In the genomic region with DNA sequence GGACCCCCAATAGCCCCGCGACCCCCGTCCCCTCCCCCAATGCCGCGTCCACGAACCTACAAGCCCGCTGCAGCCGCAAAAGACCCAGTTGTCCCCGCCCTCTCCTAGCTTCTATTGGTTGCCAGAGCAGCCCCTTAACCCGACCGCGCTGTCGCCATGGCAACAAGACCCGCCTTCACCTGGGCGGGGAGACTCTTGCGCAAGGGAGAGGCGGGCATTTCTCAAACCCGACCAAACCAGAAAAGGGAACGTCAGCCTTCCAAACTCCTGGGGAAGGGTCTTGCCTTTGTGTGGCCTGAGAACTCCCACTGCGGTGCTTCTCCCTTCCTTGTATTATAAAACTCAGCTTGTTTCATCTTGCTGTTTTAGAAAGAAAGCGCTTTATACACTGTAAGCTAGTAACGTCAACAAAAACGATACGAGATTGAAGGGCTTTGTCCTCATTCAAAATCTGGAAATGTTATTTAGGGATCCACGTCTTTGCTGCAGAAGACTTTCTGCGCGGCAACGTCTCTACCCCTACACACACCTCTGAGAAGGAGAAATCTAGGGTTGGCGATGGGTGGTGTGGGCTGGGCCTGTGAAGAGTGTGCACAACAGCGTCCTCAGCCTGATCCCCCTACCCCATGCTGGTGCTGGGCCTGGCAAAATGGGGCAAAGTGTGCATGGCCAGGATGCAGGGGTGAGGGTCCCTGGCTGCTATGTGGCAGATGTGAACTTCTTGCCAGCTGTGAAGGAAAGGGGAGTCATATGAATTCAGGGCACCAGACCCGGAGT, we compare ENCODE assay signal across 8 cellular contexts. TPM values are rescaled to one million over a fixed set of nuclear protein-coding genes. Genes with fewer than 3 reads are reported as not detected.
A peak's percentile ranks its signal among the peaks of the same experiment; 100 is the strongest.
DNase-seq lines count a peak whose midpoint lies in the region; ATAC-seq and TF ChIP-seq lines count a peak whose summit lies in the region.

A gene (minus strand): TSS at position 86 of the 777 bp plus-strand sequence. CDS start 551 bp downstream, outside the sequence.

- H3K27ac Mint-ChIP-seq in CD8-positive, alpha-beta T cell: peak within 1 kb of the TSS; percentile 78

- no peaks in the 10 kb centered on the region for H3K27me3 ChIP-seq in CD8-positive, alpha-beta T cell (ENCODE audit: insufficient read depth, low read length)
- no peaks in the 10 kb centered on the region for H3K27me3 ChIP-seq in effector memory CD4-positive, alpha-beta T cell (replicated peaks; ENCODE audit: control insufficient read depth, insufficient read depth, low read length, poor library complexity, severe bottlenecking)

- peaks cover 33% of the 10 kb centered on the region for H3K36me3 Mint-ChIP-seq in CD8-positive, alpha-beta T cell

- peak within 1 kb of the TSS; percentile 71 for H3K4me3 ChIP-seq in CD8-positive, alpha-beta T cell (ENCODE audit: low read depth, low read length)
- H3K4me3 ChIP-seq in effector memory CD4-positive, alpha-beta T cell (ENCODE audit: insufficient read depth, low read depth, low read length, poor library complexity, severe bottlenecking): peak within 1 kb of the TSS; percentile 86

- H3K4me1 Mint-ChIP-seq in CD8-positive, alpha-beta T cell (ENCODE audit: low read depth): peaks cover 26% of the 10 kb centered on the region

- no peaks in the 10 kb centered on the region for H3K9me3 ChIP-seq in CD8-positive, alpha-beta T cell (ENCODE audit: low read length)
- no peaks in the 10 kb centered on the region for H3K9me3 ChIP-seq in effector memory CD4-positive, alpha-beta T cell (ENCODE audit: control insufficient read depth, low read length)

- intact Hi-C loops in CD8-positive, alpha-beta T cell (cut with DNase I, micrococcal nuclease): loop anchor here (1.0 to 10.0 kb wide), 9 partner anchors 16 to 742 kb away; a partner anchor contains a TSS

- no peak for TF ChIP-seq CTCF in CD8-positive, alpha-beta T cell (IDR thresholded peaks at IDR 0.05)

- ATAC-seq in CD8-positive, alpha-beta T cell: peak; percentile 97
- ATAC-seq in GM21390 (IDR thresholded peaks at IDR 0.05; ENCODE audit: unreplicated experiment): peak; percentile 97

- DNase-seq in CD8-positive, alpha-beta T cell: peak; percentile 97 to 100 (median 99)
- peak; percentile 10 to 96 (median 92) for DNase-seq in HUDEP-2 (lab: John Stamatoyannopoulos, UW; ENCODE audit: unreplicated experiment in 76 of 76)
- DNase-seq in NOMO-1 treated with dmso at 0.1 percent for 144 hours (lab: John Stamatoyannopoulos, UW; ENCODE audit: unreplicated experiment): peak; percentile 80
- peak; percentile 96 to 99 for DNase-seq in activated CD8-positive, alpha-beta memory T cell treated with anti-CD3 and anti-CD28 coated beads for 4 hours (ENCODE audit: low read depth in 2 of 2)
- peak; percentile 92 to 97 (median 97) for DNase-seq in effector memory CD4-positive, alpha-beta T cell
- peak; percentile 99 for DNase-seq in medulla oblongata (ENCODE audit: extremely low spot score)
- DNase-seq in stimulated activated CD4-positive, alpha-beta T cell treated with anti-CD3 and anti-CD28 coated beads, TNF-alpha, amount 100 ng/mL, for 48 hours (ENCODE audit: low read depth in 3 of 3): peak; percentile 94 to 98 (median 97)

- peak within 1 kb of the TSS; percentile 85 for H3K4me3 Mint-ChIP-seq in CD8-positive, alpha-beta T cell

- H3K9me3 Mint-ChIP-seq in CD8-positive, alpha-beta T cell: no peaks in the 10 kb centered on the region

- no peaks in the 10 kb centered on the region for H3K27me3 Mint-ChIP-seq in CD8-positive, alpha-beta T cell (ENCODE audit: low read depth)

- peaks cover 16% of the 10 kb centered on the region for H3K4me1 ChIP-seq in CD8-positive, alpha-beta T cell (ENCODE audit: insufficient read depth, low read length)
- H3K4me1 ChIP-seq in effector memory CD4-positive, alpha-beta T cell (ENCODE audit: control insufficient read depth, insufficient read depth, low read length, poor library complexity, severe bottlenecking): peaks cover 8% of the 10 kb centered on the region

- H3K27ac ChIP-seq in CD8-positive, alpha-beta T cell (ENCODE audit: low read depth, low read length): peak within 1 kb of the TSS; percentile 51
- no peak within 1 kb of the TSS for H3K27ac ChIP-seq in effector memory CD4-positive, alpha-beta T cell (ENCODE audit: insufficient read depth, low read length, poor library complexity, severe bottlenecking)

- CTCF ChIA-PET in CD8-positive, alpha-beta T cell (lab: Charles Lee): interaction anchor here (1.0 to 1.5 kb wide), 4 partner anchors 16 to 207 kb away, joined by 3 read pairs; no protein-coding TSS in a partner anchor

- no peaks in the 10 kb centered on the region for H3K36me3 ChIP-seq in CD8-positive, alpha-beta T cell (ENCODE audit: insufficient read depth, low read length)
- no peaks in the 10 kb centered on the region for H3K36me3 ChIP-seq in effector memory CD4-positive, alpha-beta T cell (ENCODE audit: control insufficient read depth, insufficient read depth, low read length)

- POLR2A ChIA-PET in CD8-positive, alpha-beta T cell (lab: Charles Lee): interaction anchor here (0.6 to 2.4 kb wide), 6 partner anchors 15 to 777 kb away, joined by 3 to 8 read pairs (median 4); no protein-coding TSS in a partner anchor

RNA-seq across cellular contexts. Expression of the gene that starts here (rescaled TPM):
- 10 to 100 TPM; 14.3 to 14.4 TPM for total RNA-seq in CD8-positive, alpha-beta T cell
